Comparison of ENCODE assay signal across 8 cellular contexts in genomic region chr1:185567006-185567405, GRCh38.
DNase-seq lines count a peak whose midpoint lies in the region; ATAC-seq and TF ChIP-seq lines count a peak whose summit lies in the region.

No MANE protein-coding gene starts in this region.

- TF ChIP-seq POLR2A in adrenal gland (IDR thresholded peaks at IDR 0.05), result no peak

- TF ChIP-seq CTCF in natural killer cell (IDR thresholded peaks at IDR 0.05), result no peak
- TF ChIP-seq CTCF in adrenal gland (IDR thresholded peaks at IDR 0.05), result no peak

- H3K4me3 Mint-ChIP-seq in natural killer cell, result peak overlapping the region; percentile 90

- H3K4me1 Mint-ChIP-seq in natural killer cell, result peaks cover 41 to 51% of the 10 kb centered on the region in 2 donors

- peaks cover 0 to 9% of the 10 kb centered on the region in 2 donors for H3K4me1 ChIP-seq in adrenal gland (replicated peaks in 1 of 2)

- H3K36me3 Mint-ChIP-seq in activated naive CD4-positive, alpha-beta T cell treated with anti-CD3 and anti-CD28 coated beads, Interleukin-2, amount 50 U/mL, for 72 hours, result peaks cover 0 to 12% of the 10 kb centered on the region in 2 donors
- H3K36me3 Mint-ChIP-seq in natural killer cell, result peaks cover 8% of the 10 kb centered on the region

- no peak overlapping the region for H3K4me3 ChIP-seq in adrenal gland

- peak; percentile 67 for ATAC-seq in HG02759 (IDR thresholded peaks at IDR 0.05; ENCODE audit: unreplicated experiment)
- peak; percentile 70 to 81 for ATAC-seq in activated naive CD4-positive, alpha-beta T cell treated with anti-CD3 and anti-CD28 coated beads, Interleukin-2, amount 50 U/mL, for 72 hours
- ATAC-seq in natural killer cell, result peak; percentile 81 to 89 (median 86)
- ATAC-seq in HG03108 (IDR thresholded peaks at IDR 0.05; ENCODE audit: unreplicated experiment), result no peak

- intact Hi-C loops in natural killer cell (cut with micrococcal nuclease) (loop anchor here (2.0 to 5.0 kb wide), 3 partner anchors 126 to 410 kb away; partner anchors contain the start of genes SWT1 and TRMT1L), adrenal gland (cut with DNase I) (no loop called here)

- H3K27me3 ChIP-seq in adrenal gland, result no peaks in the 10 kb centered on the region

- peaks cover 0 to 5% (median 0%) of the 10 kb centered on the region in 3 donors for H3K9me3 ChIP-seq in adrenal gland (replicated peaks in 1 of 3)

- H3K27ac ChIP-seq in adrenal gland, result no peak overlapping the region

- peaks cover 0 to 10% of the 10 kb centered on the region in 2 donors for H3K9me3 Mint-ChIP-seq in activated naive CD4-positive, alpha-beta T cell treated with anti-CD3 and anti-CD28 coated beads, Interleukin-2, amount 50 U/mL, for 72 hours
- H3K9me3 Mint-ChIP-seq in natural killer cell, result no peaks in the 10 kb centered on the region

- no peaks in the 10 kb centered on the region for H3K36me3 ChIP-seq in adrenal gland (replicated peaks in 1 of 2)

- DNase-seq in EL, result peak; percentile 39
- peak; percentile 93 for DNase-seq in NCI-H748 (lab: John Stamatoyannopoulos, UW; ENCODE audit: unreplicated experiment)
- no peak for DNase-seq in activated naive CD4-positive, alpha-beta T cell treated with anti-CD3 and anti-CD28 coated beads, Interleukin-2, amount 50 U/mL, for 72 hours (ENCODE audit: low spot score in 2 of 2)
- DNase-seq in natural killer cell, result no peak
- DNase-seq in adrenal gland, result no peak
- DNase-seq in globus pallidus (ENCODE audit: low spot score), result no peak

- H3K27ac Mint-ChIP-seq in activated naive CD4-positive, alpha-beta T cell treated with anti-CD3 and anti-CD28 coated beads, Interleukin-2, amount 50 U/mL, for 72 hours, result peak overlapping the region; percentile 86 to 97
- peak overlapping the region; percentile 91 to 99 for H3K27ac Mint-ChIP-seq in natural killer cell

- H3K27me3 Mint-ChIP-seq in natural killer cell (ENCODE audit: low read depth in 2 of 2), result no peaks in the 10 kb centered on the region

- WGBS in adrenal gland, 4 donors, result 17 to 31% (median 22%) methylated on average over 4 of the region's 4 CpGs

Comparison
In these comparisons a context has a peak if more than half of its experiments do, and no peak if none do; other contexts are left out.
1. DNase-seq: peak in EL (single experiment) and NCI-H748 (single experiment); none in activated naive CD4-positive, alpha-beta T cell treated with anti-CD3 and anti-CD28 coated beads, Interleukin-2, amount 50 U/mL, for 72 hours (0 of 2), natural killer cell (single experiment), adrenal gland (0 of 7) and globus pallidus (single experiment).